Comparison of ENCODE assay signal across 24 cellular contexts in genomic region chr1:25792115-25792514, GRCh38.
"Had no signal": no experiment of that assay in that cellular context is flagged by ENCODE, and none has a peak within 500 bp of the region (broad histone marks: within the 10 kb centered on the region; RNA-seq: fewer than 3 reads in every experiment).

No MANE protein-coding gene starts in this region.

- H3K27me3 ChIP-seq: brain microvascular endothelial cell had no signal

- H3K27me3 Mint-ChIP-seq: activated naive CD8-positive, alpha-beta T cell treated with anti-CD3 and anti-CD28 coated beads for 36 hours; activated T-cell treated with anti-CD3 and anti-CD28 coated beads, Interleukin-2, amount 50 U/mL, for 24 hours had no signal

- H3K36me3 ChIP-seq: brain microvascular endothelial cell had no signal

- H3K27ac Mint-ChIP-seq: activated CD4-positive, alpha-beta T cell treated with anti-CD3 and anti-CD28 coated beads, Interleukin-2, amount 10 ng/mL, durations not matched to agents 24 days and 14 days; activated CD8-positive, alpha-beta memory T cell treated with anti-CD3 and anti-CD28 coated beads, Interleukin-2, amount 10 ng/mL, durations not matched to agents 7 days and 5 days; activated naive CD8-positive, alpha-beta T cell treated with anti-CD3 and anti-CD28 coated beads for 36 hours; activated T-cell treated with anti-CD3 and anti-CD28 coated beads, Interleukin-2, amount 50 U/mL, for 24 hours; activated T-helper 1 cell treated with anti-CD3 and anti-CD28 coated beads, Interleukin-12 subunit alpha, Interleukin-12 subunit beta, Interleukin-2, Interleukin-4 antibody, amounts not matched to agents 30 ng/mL and 10 ng/mL and 1 ng/mL, durations not matched to agents 14 hours and 24 hours and 36 hours; IgD-negative memory B cell; WTC11 had no signal

- DNase-seq: activated CD4-positive, alpha-beta T cell treated with anti-CD3 and anti-CD28 coated beads for 1 hour; activated CD4-positive, alpha-beta T cell treated with anti-CD3 and anti-CD28 coated beads, Interleukin-2, amount 10 ng/mL, durations not matched to agents 24 days and 14 days; activated CD4-positive, alpha-beta T cell treated with anti-CD3 and anti-CD28 coated beads, Interleukin-2, amount 50 U/mL, for 48 hours; activated CD8-positive, alpha-beta memory T cell treated with anti-CD3 and anti-CD28 coated beads, Interleukin-2, amount 10 ng/mL, durations not matched to agents 7 days and 5 days; activated effector memory CD4-positive, alpha-beta T cell treated with anti-CD3 and anti-CD28 coated beads, Interleukin-2, amount 50 U/mL, for 16 hours; activated naive CD4-positive, alpha-beta T cell treated with Interleukin-2 at 50 U/mL for 16 hours; activated naive CD8-positive, alpha-beta T cell treated with anti-CD3 and anti-CD28 coated beads for 36 hours; activated T-cell treated with anti-CD3 and anti-CD28 coated beads, Interleukin-2, amount 50 U/mL, for 24 hours; brain microvascular endothelial cell; KG1; NCI-H1092; NCI-H1417; NCI-H2029; NCI-H2107; NCI-H2171 treated with DMSO at 0.1 percent for 48 hours; NCI-H226; NCI-H526; NCI-H774; SIG-M5; T-helper 1 cell had no signal

- H3K36me3 Mint-ChIP-seq: activated CD8-positive, alpha-beta memory T cell treated with anti-CD3 and anti-CD28 coated beads, Interleukin-2, amount 10 ng/mL, durations not matched to agents 7 days and 5 days; IgD-negative memory B cell; WTC11 had no signal

- H3K9me3 Mint-ChIP-seq: activated CD4-positive, alpha-beta T cell treated with anti-CD3 and anti-CD28 coated beads, Interleukin-2, amount 10 ng/mL, durations not matched to agents 24 days and 14 days; activated naive CD8-positive, alpha-beta T cell treated with anti-CD3 and anti-CD28 coated beads for 36 hours; activated T-cell treated with anti-CD3 and anti-CD28 coated beads, Interleukin-2, amount 50 U/mL, for 24 hours; activated T-helper 1 cell treated with anti-CD3 and anti-CD28 coated beads, Interleukin-12 subunit alpha, Interleukin-12 subunit beta, Interleukin-2, Interleukin-4 antibody, amounts not matched to agents 30 ng/mL and 10 ng/mL and 1 ng/mL, durations not matched to agents 14 hours and 24 hours and 36 hours; IgD-negative memory B cell; WTC11 had no signal

- ATAC-seq: activated CD8-positive, alpha-beta memory T cell treated with anti-CD3 and anti-CD28 coated beads, Interleukin-2, amount 10 ng/mL, durations not matched to agents 7 days and 5 days; WTC11 had no signal

- H3K4me3 ChIP-seq: SK-N-MC had no signal

- H3K4me3 Mint-ChIP-seq: activated CD4-positive, alpha-beta T cell treated with anti-CD3 and anti-CD28 coated beads, Interleukin-2, amount 10 ng/mL, durations not matched to agents 24 days and 14 days; activated CD8-positive, alpha-beta memory T cell treated with anti-CD3 and anti-CD28 coated beads, Interleukin-2, amount 10 ng/mL, durations not matched to agents 7 days and 5 days; activated naive CD8-positive, alpha-beta T cell treated with anti-CD3 and anti-CD28 coated beads for 36 hours; activated T-cell treated with anti-CD3 and anti-CD28 coated beads, Interleukin-2, amount 50 U/mL, for 24 hours; activated T-helper 1 cell treated with anti-CD3 and anti-CD28 coated beads, Interleukin-12 subunit alpha, Interleukin-12 subunit beta, Interleukin-2, Interleukin-4 antibody, amounts not matched to agents 30 ng/mL and 10 ng/mL and 1 ng/mL, durations not matched to agents 14 hours and 24 hours and 36 hours; WTC11 had no signal

- H3K27ac ChIP-seq: brain microvascular endothelial cell, SK-N-MC had no signal
